ENCODE assay signal across 21 cellular contexts in genomic region chr22:19774628-19775027, GRCh38. TPM values are rescaled to one million over a fixed set of nuclear protein-coding genes. Genes with fewer than 3 reads are reported as not detected.
"Had no signal": no experiment of that assay in that cellular context is flagged by ENCODE, and none has a peak within 500 bp of the region (broad histone marks: within the 10 kb centered on the region; RNA-seq: fewer than 3 reads in every experiment).

No MANE protein-coding gene starts in this region.

- H3K36me3 ChIP-seq: SJCRH30 had no signal

- H3K27me3 ChIP-seq: SJCRH30 had no signal

- H3K9me3 ChIP-seq: SJCRH30 had no signal

- H3K27ac ChIP-seq: HL-60, RWPE1, SJCRH30 had no signal

- DNase-seq: KBM-7, MV-4-11, NCI-H1048, NCI-H1105, NCI-H1417, NCI-H1436 treated with DMSO at 0.1 percent for 48 hours, NCI-H1694, NCI-H187 treated with DMSO at 0.1 percent for 48 hours, NCI-H2029 treated with DMSO at 0.1 percent for 48 hours, NCI-H2227 treated with DMSO at 0.1 percent for 48 hours, NCI-H524, NCI-H526 treated with DMSO at 0.1 percent for 48 hours, NCI-H774, PC-3, SHP77 treated with DMSO at 0.1 percent for 48 hours, SJCRH30 had no signal

- H3K4me3 ChIP-seq: SJCRH30 had no signal

- H3K9me3 Mint-ChIP-seq: IgD-negative memory B cell had no signal

- FAIRE-seq: HTR-8/SVneo had no signal

RNA-seq across cellular contexts. Expression of gene TBX1, which starts 14.1 kb away (rescaled TPM):
- total RNA-seq: MCF 10A had no signal
- polyA plus RNA-seq: IgD-negative memory B cell had no signal
